Comparison of ENCODE assay signal across 7 cellular contexts in the genomic region with DNA sequence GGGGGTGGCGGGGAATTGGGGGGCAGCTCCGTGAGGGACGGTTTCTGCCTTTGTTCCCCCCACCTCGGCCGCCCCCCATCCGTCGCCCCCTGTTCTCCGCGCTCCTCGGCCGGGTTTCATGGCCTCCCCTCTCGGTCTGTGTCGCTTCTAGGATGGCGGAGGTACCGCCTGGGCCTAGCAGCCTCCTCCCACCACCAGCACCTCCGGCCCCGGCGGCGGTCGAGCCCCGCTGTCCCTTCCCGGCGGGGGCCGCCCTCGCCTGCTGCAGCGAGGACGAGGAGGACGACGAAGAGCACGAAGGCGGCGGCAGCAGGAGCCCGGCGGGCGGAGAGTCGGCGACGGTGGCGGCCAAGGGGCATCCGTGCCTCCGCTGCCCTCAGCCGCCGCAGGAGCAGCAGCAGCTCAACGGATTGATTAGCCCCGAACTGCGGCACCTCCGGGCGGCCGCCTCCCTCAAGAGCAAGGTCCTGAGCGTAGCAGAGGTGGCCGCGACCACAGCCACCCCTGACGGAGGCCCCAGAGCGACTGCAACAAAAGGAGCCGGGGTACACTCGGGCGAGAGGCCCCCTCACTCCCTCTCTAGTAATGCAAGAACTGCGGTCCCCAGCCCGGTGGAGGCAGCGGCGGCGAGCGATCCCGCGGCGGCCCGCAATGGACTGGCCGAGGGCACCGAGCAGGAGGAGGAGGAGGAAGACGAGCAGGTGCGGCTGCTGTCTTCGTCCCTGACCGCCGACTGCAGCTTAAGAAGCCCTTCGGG. TPM values are rescaled to one million over a fixed set of nuclear protein-coding genes. Genes with fewer than 3 reads are reported as not detected.
DNase-seq lines count a peak whose midpoint lies in the region; ATAC-seq and TF ChIP-seq lines count a peak whose summit lies in the region.

No MANE protein-coding gene starts in this region.

- peak; percentile 43 for ATAC-seq in effector memory CD8-positive, alpha-beta T cell (replicated peaks)

- H3K4me1 ChIP-seq in HAP-1 = peaks cover 11% of the 10 kb centered on the region
- H3K4me1 ChIP-seq in Loucy (ENCODE audit: insufficient read depth, low read length, poor library complexity, severe bottlenecking) = peaks cover 37% of the 10 kb centered on the region

- H3K9ac ChIP-seq in Loucy (ENCODE audit: low read depth, low read length, poor library complexity, severe bottlenecking) = peak overlapping the region; percentile 86

- H4K20me1 ChIP-seq in Loucy (ENCODE audit: insufficient read depth, low read length, poor library complexity, severe bottlenecking) = peaks cover 42% of the 10 kb centered on the region

- in situ Hi-C loops in GM13976 (cut with MboI; ENCODE audit: low sequenced_read_pairs, unreplicated experiment) = no loop called here
- in situ Hi-C loops in HAP-1 (cut with MboI; ENCODE audit: low sequenced_read_pairs) = no loop called here

- peaks cover 18% of the 10 kb centered on the region for H3K36me3 Mint-ChIP-seq in activated CD4-positive, alpha-beta T cell treated with anti-CD3 and anti-CD28 coated beads, Interleukin-2, amount 10 ng/mL, durations not matched to agents 7 days and 5 days (ENCODE audit: low read depth)
- peaks cover 28% of the 10 kb centered on the region for H3K36me3 Mint-ChIP-seq in effector memory CD8-positive, alpha-beta T cell (ENCODE audit: insufficient read depth)
- peaks cover 28% of the 10 kb centered on the region for H3K36me3 Mint-ChIP-seq in stimulated activated naive CD8-positive, alpha-beta T cell treated with anti-CD3 and anti-CD28 coated beads, Interleukin-15, Interleukin-2, amounts not matched to agents 100 ng/mL and 50 ng/mL, for 24 hours (ENCODE audit: low read depth)

- H3K27me3 ChIP-seq in HAP-1 (ENCODE audit: low read depth) (no peaks in the 10 kb centered on the region), Loucy (ENCODE audit: insufficient read depth, low read length, poor library complexity, severe bottlenecking) (no peaks in the 10 kb centered on the region)

- DNase-seq in GM13976 (ENCODE audit: low spot score) (peak; percentile 68), HAP-1 (ENCODE audit: low spot score in 2 of 2) (peak in 1 of 2 experiments; percentile 42), midbrain (lab: John Stamatoyannopoulos, UW) (peak; percentile 56)
- peak; percentile 39 for DNase-seq in activated CD4-positive, alpha-beta T cell treated with anti-CD3 and anti-CD28 coated beads, Interleukin-2, amount 10 ng/mL, durations not matched to agents 7 days and 5 days
- DNase-seq in effector memory CD8-positive, alpha-beta T cell = peak; percentile 36 to 42 (median 41)

- peak overlapping the region; percentile 97 for H2AFZ ChIP-seq in Loucy (ENCODE audit: low read length)

- H3K27ac Mint-ChIP-seq in activated CD4-positive, alpha-beta T cell treated with anti-CD3 and anti-CD28 coated beads, Interleukin-2, amount 10 ng/mL, durations not matched to agents 7 days and 5 days = peak overlapping the region; percentile 84
- H3K27ac Mint-ChIP-seq in effector memory CD8-positive, alpha-beta T cell = peak overlapping the region; percentile 97
- peak overlapping the region; percentile 68 for H3K27ac Mint-ChIP-seq in stimulated activated naive CD8-positive, alpha-beta T cell treated with anti-CD3 and anti-CD28 coated beads, Interleukin-15, Interleukin-2, amounts not matched to agents 100 ng/mL and 50 ng/mL, for 24 hours

- POLR2A ChIA-PET in activated CD4-positive, alpha-beta T cell treated with anti-CD3 and anti-CD28 coated beads, Interleukin-2, amount 10 ng/mL, durations not matched to agents 7 days and 5 days (lab: Charles Lee) = interaction anchor here (0.6 kb wide), 1 partner anchor 812 kb away, joined by 3 read pairs; no protein-coding TSS in a partner anchor

- H3K4me2 ChIP-seq in Loucy (ENCODE audit: low read depth, low read length, poor library complexity, severe bottlenecking) = peak overlapping the region; percentile 85

- H3K9me3 ChIP-seq in HAP-1 (no peaks in the 10 kb centered on the region), Loucy (ENCODE audit: insufficient read depth, low read depth, low read length) (no peaks in the 10 kb centered on the region)

- H3K36me3 ChIP-seq in HAP-1 (replicated peaks) (peaks cover 11% of the 10 kb centered on the region), Loucy (ENCODE audit: insufficient read depth, low read length) (no peaks in the 10 kb centered on the region)

- H3K79me2 ChIP-seq in Loucy (ENCODE audit: insufficient read depth, low read length) = peaks cover 54% of the 10 kb centered on the region

- H3K9me3 Mint-ChIP-seq in activated CD4-positive, alpha-beta T cell treated with anti-CD3 and anti-CD28 coated beads, Interleukin-2, amount 10 ng/mL, durations not matched to agents 7 days and 5 days = no peaks in the 10 kb centered on the region
- no peaks in the 10 kb centered on the region for H3K9me3 Mint-ChIP-seq in effector memory CD8-positive, alpha-beta T cell
- H3K9me3 Mint-ChIP-seq in stimulated activated naive CD8-positive, alpha-beta T cell treated with anti-CD3 and anti-CD28 coated beads, Interleukin-15, Interleukin-2, amounts not matched to agents 100 ng/mL and 50 ng/mL, for 24 hours = no peaks in the 10 kb centered on the region

- CTCF ChIA-PET in activated CD4-positive, alpha-beta T cell treated with anti-CD3 and anti-CD28 coated beads, Interleukin-2, amount 10 ng/mL, durations not matched to agents 7 days and 5 days (lab: Charles Lee) = interaction anchor here (0.6 to 1.4 kb wide), 3 partner anchors 10 to 598 kb away, joined by 3 to 5 read pairs (median 3); no protein-coding TSS in a partner anchor

- TF ChIP-seq CTCF in GM13976 (IDR thresholded peaks at IDR 0.05; ENCODE audit: borderline replicate concordance, control extremely low read depth, extremely low read depth, insufficient read depth, missing control alignments) (no peak), Loucy (conservative IDR thresholded peaks at IDR 0.05; ENCODE audit: low read length) (no peak)

- peaks cover 46% of the 10 kb centered on the region for H3K4me1 Mint-ChIP-seq in activated CD4-positive, alpha-beta T cell treated with anti-CD3 and anti-CD28 coated beads, Interleukin-2, amount 10 ng/mL, durations not matched to agents 7 days and 5 days
- peaks cover 17 to 45% of the 10 kb centered on the region in 2 donors for H3K4me1 Mint-ChIP-seq in effector memory CD8-positive, alpha-beta T cell (ENCODE audit: low read depth in 2 of 2)
- peaks cover 43% of the 10 kb centered on the region for H3K4me1 Mint-ChIP-seq in stimulated activated naive CD8-positive, alpha-beta T cell treated with anti-CD3 and anti-CD28 coated beads, Interleukin-15, Interleukin-2, amounts not matched to agents 100 ng/mL and 50 ng/mL, for 24 hours (ENCODE audit: low read depth)

- H3K4me3 ChIP-seq in HAP-1 = peak overlapping the region; percentile 71
- H3K4me3 ChIP-seq in Loucy (ENCODE audit: low read length, poor library complexity, severe bottlenecking) = peak overlapping the region; percentile 95

- peak overlapping the region; percentile 93 for H3K4me3 Mint-ChIP-seq in activated CD4-positive, alpha-beta T cell treated with anti-CD3 and anti-CD28 coated beads, Interleukin-2, amount 10 ng/mL, durations not matched to agents 7 days and 5 days
- peak overlapping the region; percentile 95 to 97 for H3K4me3 Mint-ChIP-seq in effector memory CD8-positive, alpha-beta T cell
- peak overlapping the region; percentile 94 for H3K4me3 Mint-ChIP-seq in stimulated activated naive CD8-positive, alpha-beta T cell treated with anti-CD3 and anti-CD28 coated beads, Interleukin-15, Interleukin-2, amounts not matched to agents 100 ng/mL and 50 ng/mL, for 24 hours

- no peaks in the 10 kb centered on the region for H3K27me3 Mint-ChIP-seq in activated CD4-positive, alpha-beta T cell treated with anti-CD3 and anti-CD28 coated beads, Interleukin-2, amount 10 ng/mL, durations not matched to agents 7 days and 5 days
- H3K27me3 Mint-ChIP-seq in effector memory CD8-positive, alpha-beta T cell = no peaks in the 10 kb centered on the region
- no peaks in the 10 kb centered on the region for H3K27me3 Mint-ChIP-seq in stimulated activated naive CD8-positive, alpha-beta T cell treated with anti-CD3 and anti-CD28 coated beads, Interleukin-15, Interleukin-2, amounts not matched to agents 100 ng/mL and 50 ng/mL, for 24 hours

- no peaks in the 10 kb centered on the region for H3F3A ChIP-seq in Loucy (ENCODE audit: low read depth)

- no peaks in the 10 kb centered on the region for H3K9me2 ChIP-seq in Loucy (replicated peaks; ENCODE audit: low read depth, low read length)

RNA-seq across cellular contexts. Expression of a gene that starts 0.6 kb away (rescaled TPM):
- 10 to 100 TPM; 16.3 to 18.2 TPM for total RNA-seq in activated CD4-positive, alpha-beta T cell treated with anti-CD3 and anti-CD28 coated beads, Interleukin-2, amount 10 ng/mL, durations not matched to agents 7 days and 5 days
